In genomic region chr13:28558126-28558525, GRCh38 we compare ENCODE assay signal across 12 cellular contexts.
DNase-seq lines count a peak whose midpoint lies in the region; ATAC-seq and TF ChIP-seq lines count a peak whose summit lies in the region.
"Had no signal": no experiment of that assay in that cellular context is flagged by ENCODE, and none has a peak within 500 bp of the region (broad histone marks: within the 10 kb centered on the region; RNA-seq: fewer than 3 reads in every experiment).

No MANE protein-coding gene starts in this region.

- no peak for ATAC-seq in GM21723 (IDR thresholded peaks at IDR 0.05; ENCODE audit: unreplicated experiment)
- ATAC-seq in stimulated activated effector memory CD8-positive, alpha-beta T cell treated with anti-CD3 and anti-CD28 coated beads, Interleukin-12 subunit alpha, Interleukin-12 subunit beta, amount 100 ng/mL, for 72 hours, result no peak
- ATAC-seq: body of pancreas had no signal

- H3K27ac ChIP-seq in SJSA1, result peak overlapping the region; percentile 99
- H3K27ac ChIP-seq: body of pancreas, sigmoid colon had no signal

- peak; percentile 98 for DNase-seq in EH (ENCODE audit: low read depth)
- DNase-seq in SJSA1 (ENCODE audit: low read depth in 1 of 2, low spot score in 2 of 2), result peak in 1 of 2 experiments; percentile 88
- DNase-seq in epithelial cell of proximal tubule (ENCODE audit: low read depth), result peak; percentile 76
- DNase-seq in non-pigmented ciliary epithelial cell (ENCODE audit: low read depth), result peak; percentile 78
- no peak for DNase-seq in SKM-1 (lab: John Stamatoyannopoulos, UW; ENCODE audit: unreplicated experiment)
- no peak for DNase-seq in stimulated activated effector memory CD8-positive, alpha-beta T cell treated with anti-CD3 and anti-CD28 coated beads, Interleukin-12 subunit alpha, Interleukin-12 subunit beta, amount 100 ng/mL, for 72 hours (ENCODE audit: low spot score in 2 of 2)
- no peak for DNase-seq in mucosa of gallbladder (ENCODE audit: low spot score)
- DNase-seq: activated T-cell treated with anti-CD3 and anti-CD28 coated beads for 4 hours, body of pancreas, head of caudate nucleus, sigmoid colon had no signal

- H3K4me3 ChIP-seq in SJSA1 (0 out of 2 replicates have a peak overlapping the region, but pooled peaks have one; percentile 2), epithelial cell of proximal tubule (ENCODE audit: low read depth, low read length) (no peak overlapping the region)
- H3K4me3 ChIP-seq: body of pancreas, sigmoid colon had no signal

- no peak for TF ChIP-seq CTCF in epithelial cell of proximal tubule (conservative IDR thresholded peaks at IDR 0.05; ENCODE audit: low read depth, low read length)

- H3K27me3 ChIP-seq in SJSA1 (replicated peaks), result no peaks in the 10 kb centered on the region
- H3K27me3 ChIP-seq: body of pancreas, sigmoid colon had no signal

- H3K4me1 ChIP-seq in SJSA1 (replicated peaks), result peaks cover 28% of the 10 kb centered on the region

- H3K36me3 Mint-ChIP-seq in stimulated activated effector memory CD8-positive, alpha-beta T cell treated with anti-CD3 and anti-CD28 coated beads, Interleukin-12 subunit alpha, Interleukin-12 subunit beta, amount 100 ng/mL, for 72 hours, result no peaks in the 10 kb centered on the region

- no peaks in the 10 kb centered on the region for H3K9me3 ChIP-seq in SJSA1 (replicated peaks)
- H3K9me3 ChIP-seq: body of pancreas, sigmoid colon had no signal

- no peaks in the 10 kb centered on the region for H3K4me1 Mint-ChIP-seq in stimulated activated effector memory CD8-positive, alpha-beta T cell treated with anti-CD3 and anti-CD28 coated beads, Interleukin-12 subunit alpha, Interleukin-12 subunit beta, amount 100 ng/mL, for 72 hours

- H3K4me3 Mint-ChIP-seq in stimulated activated effector memory CD8-positive, alpha-beta T cell treated with anti-CD3 and anti-CD28 coated beads, Interleukin-12 subunit alpha, Interleukin-12 subunit beta, amount 100 ng/mL, for 72 hours, result no peak overlapping the region

- H3K9me3 Mint-ChIP-seq in stimulated activated effector memory CD8-positive, alpha-beta T cell treated with anti-CD3 and anti-CD28 coated beads, Interleukin-12 subunit alpha, Interleukin-12 subunit beta, amount 100 ng/mL, for 72 hours, result no peaks in the 10 kb centered on the region

- no peaks in the 10 kb centered on the region for H3K36me3 ChIP-seq in SJSA1
- H3K36me3 ChIP-seq: sigmoid colon had no signal

- no peak overlapping the region for H3K27ac Mint-ChIP-seq in stimulated activated effector memory CD8-positive, alpha-beta T cell treated with anti-CD3 and anti-CD28 coated beads, Interleukin-12 subunit alpha, Interleukin-12 subunit beta, amount 100 ng/mL, for 72 hours

Comparison
In these comparisons a context has a peak if more than half of its experiments do, and no peak if none do; other contexts are left out.
1. DNase-seq: peak in EH (single experiment), epithelial cell of proximal tubule (single experiment) and non-pigmented ciliary epithelial cell (single experiment); none in SKM-1 (single experiment), stimulated activated effector memory CD8-positive, alpha-beta T cell treated with anti-CD3 and anti-CD28 coated beads, Interleukin-12 subunit alpha, Interleukin-12 subunit beta, amount 100 ng/mL, for 72 hours (0 of 2) and mucosa of gallbladder (single experiment).